ENCODE assay signal across 1 cellular context in genomic region chr14:36647417-36647826, GRCh38.
TF ChIP-seq lines count a peak whose summit lies in the region.

No MANE protein-coding gene starts in this region.

TF ChIP-seq in SK-N-SH, 30 proteins besides CTCF, POLR2A, EP300 and RAD21 (continued from another document):
- TF ChIP-seq REST (IDR thresholded peaks at IDR 0.05; ENCODE audit: low read depth, low read length) (no peak), TEAD4 (IDR thresholded peaks at IDR 0.05; ENCODE audit: borderline replicate concordance, insufficient read depth) (no peak), RCOR1 (IDR thresholded peaks at IDR 0.05; ENCODE audit: low read length) (no peak), MEF2A (IDR thresholded peaks at IDR 0.05; ENCODE audit: borderline replicate concordance, low read depth) (no peak), FOSL2 (IDR thresholded peaks at IDR 0.05; ENCODE audit: borderline replicate concordance, low read depth) (no peak), SIN3A (IDR thresholded peaks at IDR 0.05; ENCODE audit: borderline replicate concordance, low read depth, low read length) (no peak), SMC3 (IDR thresholded peaks at IDR 0.05; ENCODE audit: low read depth, low read length) (no peak), MXI1 (IDR thresholded peaks at IDR 0.05; ENCODE audit: low read depth, low read length) (no peak), MAX (IDR thresholded peaks at IDR 0.05; ENCODE audit: low read depth) (no peak), POLR2AphosphoS5 (IDR thresholded peaks at IDR 0.05; ENCODE audit: low read depth, low read length) (no peak), FOXM1 (IDR thresholded peaks at IDR 0.05; ENCODE audit: low read depth) (no peak), GATA2 (CRISPR knock-in tag; IDR thresholded peaks at IDR 0.05) (no peak), TCF12 (IDR thresholded peaks at IDR 0.05) (no peak), USF2 (IDR thresholded peaks at IDR 0.05; ENCODE audit: borderline replicate concordance, low read depth, low read length) (no peak)
